ENCODE assay signal across 1 cellular context in genomic region chr5:168486136-168486879, GRCh38.
TF ChIP-seq lines count a peak whose summit lies in the region.

Gene RARS1, plus strand, starts transcription at chr5:168486471. Its CDS starts 28 bp downstream, at chr5:168486499.

TF ChIP-seq in SK-N-SH, 30 proteins besides CTCF, POLR2A, EP300 and RAD21 (continued from another document):
- peak; percentile 100 for TF ChIP-seq GABPA (IDR thresholded peaks at IDR 0.05; ENCODE audit: low read depth)
- TF ChIP-seq MAX (IDR thresholded peaks at IDR 0.05; ENCODE audit: low read depth) = peak; percentile 90
- no peak for TF ChIP-seq JUND (IDR thresholded peaks at IDR 0.05)
- no peak for TF ChIP-seq NRF1 (IDR thresholded peaks at IDR 0.05; ENCODE audit: low read depth, low read length)
- no peak for TF ChIP-seq PBX3 (IDR thresholded peaks at IDR 0.05)
- TF ChIP-seq RCOR1 (IDR thresholded peaks at IDR 0.05; ENCODE audit: low read length) = peak; percentile 67
- TF ChIP-seq YY1 (IDR thresholded peaks at IDR 0.05; ENCODE audit: low read depth) = peak; percentile 33; the same call in 1 of the 2 replicates
- TF ChIP-seq RFX5 (IDR thresholded peaks at IDR 0.05; ENCODE audit: low read length) = peak; percentile 16; the same call in 1 of the 2 replicates
- no peak for TF ChIP-seq USF1 (IDR thresholded peaks at IDR 0.05; ENCODE audit: borderline replicate concordance, low read depth)
- TF ChIP-seq SIN3A (IDR thresholded peaks at IDR 0.05; ENCODE audit: borderline replicate concordance, low read depth, low read length) = peak; percentile 84; the same call in 1 of the 2 replicates
- peak; percentile 84 for TF ChIP-seq ELF1 (IDR thresholded peaks at IDR 0.05)
- peak; percentile 89 for TF ChIP-seq CHD2 (IDR thresholded peaks at IDR 0.05; ENCODE audit: low read length, partially characterized antibody)
- peak; percentile 91 for TF ChIP-seq TAF1 (IDR thresholded peaks at IDR 0.05; ENCODE audit: borderline replicate concordance, low read depth, low read length)
- peak; percentile 99 for TF ChIP-seq POLR2AphosphoS5 (IDR thresholded peaks at IDR 0.05; ENCODE audit: low read depth, low read length)
- TF ChIP-seq FOXJ3 (CRISPR knock-in tag; IDR thresholded peaks at IDR 0.05) = 0 out of 2 replicates have a peak, but pooled peaks have one; percentile 18
